Comparison of ENCODE assay signal across 8 cellular contexts in genomic region chr9:6080154-6080716, GRCh38.
DNase-seq lines count a peak whose midpoint lies in the region; ATAC-seq and TF ChIP-seq lines count a peak whose summit lies in the region.

No MANE protein-coding gene starts in this region.

- H3K36me3 ChIP-seq in DND-41 (ENCODE audit: insufficient read depth, low read length), result no peaks in the 10 kb centered on the region
- no peaks in the 10 kb centered on the region for H3K36me3 ChIP-seq in HCT116 (ENCODE audit: control insufficient read depth in 1 of 2, insufficient read depth in 2 of 2, low read length in 2 of 2)
- H3K36me3 ChIP-seq in ascending aorta, result no peaks in the 10 kb centered on the region
- no peaks in the 10 kb centered on the region for H3K36me3 ChIP-seq in right atrium auricular region
- H3K36me3 ChIP-seq in uterus, result no peaks in the 10 kb centered on the region

- H3K9me3 ChIP-seq in DND-41 (ENCODE audit: insufficient read depth, low read length, severe bottlenecking), result no peaks in the 10 kb centered on the region
- H3K9me3 ChIP-seq in HCT116 (ENCODE audit: control insufficient read depth in 1 of 2, insufficient read depth in 1 of 2, low read depth in 1 of 2, low read length in 2 of 2), result no peaks in the 10 kb centered on the region
- H3K9me3 ChIP-seq in ascending aorta, result no peaks in the 10 kb centered on the region
- H3K9me3 ChIP-seq in right atrium auricular region, result no peaks in the 10 kb centered on the region
- H3K9me3 ChIP-seq in uterus, result no peaks in the 10 kb centered on the region

- H3K27ac ChIP-seq in DND-41 (ENCODE audit: low read length), result no peak overlapping the region
- 0 out of 2 replicates have a peak overlapping the region, but pooled peaks have one; percentile 16 for H3K27ac ChIP-seq in HCT116 (ENCODE audit: low read depth, low read length)
- peak overlapping the region; percentile 69 to 74 for H3K27ac ChIP-seq in ascending aorta
- H3K27ac ChIP-seq in right atrium auricular region, result peak overlapping the region; percentile 54 to 72
- peak overlapping the region; percentile 67 to 77 for H3K27ac ChIP-seq in uterus

- RAD21 ChIA-PET in HCT116 (lab: Charles Lee; ENCODE audit: low non-redundant PET in 1 of 2, low total read pairs in 2 of 2, uncharacterized antibody in 2 of 2, unreplicated experiment in 2 of 2), result interaction anchor here (0.6 to 1.5 kb wide), 3 partner anchors 26 to 322 kb away, joined by 3 read pairs; no protein-coding TSS in a partner anchor

- TF ChIP-seq CTCF in DND-41 (IDR thresholded peaks at IDR 0.05; ENCODE audit: borderline replicate concordance, extremely low read depth, low read length, poor library complexity, severe bottlenecking) (no peak), HCT116 (IDR thresholded peaks at IDR 0.05 in 2 of 3, conservative IDR thresholded peaks at IDR 0.05 in 1 of 3; ENCODE audit: borderline replicate concordance in 1 of 3, insufficient read depth in 1 of 3, low read depth in 2 of 3, low read length in 2 of 3) (no peak), ascending aorta (IDR thresholded peaks at IDR 0.05) (peak in 2 of 3 experiments; percentile 13 to 15), right atrium auricular region (IDR thresholded peaks at IDR 0.05) (peak in 1 of 2 donors; percentile 46), uterus (IDR thresholded peaks at IDR 0.05) (peak in 1 of 4 experiments; percentile 28)

- POLR2A ChIA-PET in HCT116 (lab: Charles Lee) (interaction anchor here (0.6 to 1.0 kb wide), 5 partner anchors 11 to 429 kb away, joined by 3 read pairs; a partner anchor contains a TSS), T-cell (lab: Charles Lee) (interaction anchor here (0.6 to 0.7 kb wide), 2 partner anchors 228 to 676 kb away, joined by 3 to 11 read pairs; no protein-coding TSS in a partner anchor)

- H3K4me1 ChIP-seq in DND-41 (ENCODE audit: insufficient read depth, low read length) (no peaks in the 10 kb centered on the region), HCT116 (ENCODE audit: control insufficient read depth in 1 of 2, insufficient read depth in 2 of 2, low read length in 2 of 2) (peaks cover 0 to 16% of the 10 kb centered on the region in 2 experiments; a peak in 3 of 4 replicates), ascending aorta (no peaks in the 10 kb centered on the region), right atrium auricular region (peaks cover 0 to 7% of the 10 kb centered on the region in 2 donors), uterus (no peaks in the 10 kb centered on the region)

- CTCF ChIA-PET in HCT116 (lab: Charles Lee), result interaction anchor here (0.8 to 1.5 kb wide), 3 partner anchors 26 to 226 kb away, joined by 4 to 9 read pairs (median 7); no protein-coding TSS in a partner anchor
- CTCF ChIA-PET in T-cell (lab: Charles Lee), result interaction anchor here (0.6 to 1.3 kb wide), 3 partner anchors 72 to 481 kb away, joined by 3 to 8 read pairs (median 4); a partner anchor contains a TSS

- intact Hi-C loops in HCT116 (cut with micrococcal nuclease) (no loop called here), ascending aorta (cut with DNase I) (loop anchor here (1.0 kb wide), 1 partner anchor 72 kb away; a partner anchor contains a TSS), uterus (cut with DNase I; ENCODE audit: low total_unique reads) (no loop called here)

- H3K4me1 Mint-ChIP-seq in T-cell, result peaks cover 7 to 14% (median 8%) of the 10 kb centered on the region in 3 donors

- no peak for TF ChIP-seq RAD21 in HCT116 (IDR thresholded peaks at IDR 0.05; ENCODE audit: low read depth)

- DNase-seq in DND-41 (peak; percentile 13), HCT116 (ENCODE audit: low read depth, low spot score) (peak; percentile 99), NCI-H128 (lab: John Stamatoyannopoulos, UW; ENCODE audit: unreplicated experiment) (peak; percentile 63), T-cell (peak; percentile 36 to 73 (median 56)), ascending aorta (ENCODE audit: low spot score in 2 of 2) (peak; percentile 75 to 92), right atrium auricular region (ENCODE audit: low spot score) (peak; percentile 87), putamen (ENCODE audit: low spot score) (peak; percentile 66), uterus (peak; percentile 89 to 90)

- no peaks in the 10 kb centered on the region for H3K9me2 ChIP-seq in HCT116 (ENCODE audit: insufficient read depth)

- peaks cover 2 to 4% of the 10 kb centered on the region in 2 donors for H3K27me3 Mint-ChIP-seq in T-cell

- H3K27ac Mint-ChIP-seq in T-cell, result peak overlapping the region; percentile 61 to 87

- no peaks in the 10 kb centered on the region for H3K36me3 Mint-ChIP-seq in T-cell

- no TSS peak for BruUV-seq in HCT116 (replicated peaks; lab: Mats Ljungman, UMichigan)

- no peaks in the 10 kb centered on the region for H4K20me1 ChIP-seq in DND-41 (ENCODE audit: insufficient read depth, low read length)
- H4K20me1 ChIP-seq in HCT116 (ENCODE audit: insufficient read depth), result no peaks in the 10 kb centered on the region

- no peaks in the 10 kb centered on the region for H3K79me2 ChIP-seq in DND-41 (ENCODE audit: insufficient read depth, low read length)
- H3K79me2 ChIP-seq in HCT116 (ENCODE audit: insufficient read depth, low read length), result no peaks in the 10 kb centered on the region

- no peaks in the 10 kb centered on the region for H3K9me3 Mint-ChIP-seq in T-cell

- TF ChIP-seq POLR2A in HCT116 (IDR thresholded peaks at IDR 0.05; ENCODE audit: borderline replicate concordance, extremely low read depth, insufficient read depth, insufficient read length), result no peak
- TF ChIP-seq POLR2A in uterus (IDR thresholded peaks at IDR 0.05), result peak in 1 of 2 donors; percentile 12

- peak overlapping the region; percentile 83 to 88 (median 85) for H3K4me3 Mint-ChIP-seq in T-cell

- H3K4me3 ChIP-seq in DND-41 (ENCODE audit: low read depth in 1 of 2, low read length in 2 of 2) (no peak overlapping the region), HCT116 (replicated peaks in 1 of 2; ENCODE audit: low read depth in 1 of 2, low read length in 2 of 2) (peak overlapping the region; percentile 44 to 53), ascending aorta (peak overlapping the region; percentile 51 to 66), right atrium auricular region (peak overlapping the region; percentile 34 to 51), uterus (peak overlapping the region; percentile 36 to 40)

- H3K9ac ChIP-seq in DND-41 (ENCODE audit: low read depth, low read length) (no peak overlapping the region), HCT116 (ENCODE audit: low read length) (peak overlapping the region; percentile 35; the same call in 1 of the 2 replicates)

- ATAC-seq in DND-41 (ENCODE audit: insufficient read depth, low read depth) (no peak), HCT116 (peak; percentile 95), T-cell (replicated peaks in 1 of 4) (peak; percentile 84 to 94 (median 90))

- H2AFZ ChIP-seq in DND-41 (ENCODE audit: low read depth, low read length) (no peak overlapping the region), HCT116 (ENCODE audit: low read depth, low read length, poor library complexity, severe bottlenecking) (peak overlapping the region; percentile 85)

- H3K4me2 ChIP-seq in DND-41 (ENCODE audit: insufficient read depth, low read length), result no peak overlapping the region
- peak overlapping the region; percentile 89 for H3K4me2 ChIP-seq in HCT116 (ENCODE audit: low read length)

- H3K27me3 ChIP-seq in DND-41 (ENCODE audit: insufficient read depth, low read length, poor library complexity) (no peaks in the 10 kb centered on the region), HCT116 (ENCODE audit: insufficient read depth, low read length) (no peaks in the 10 kb centered on the region), ascending aorta (no peaks in the 10 kb centered on the region), right atrium auricular region (no peaks in the 10 kb centered on the region), uterus (no peaks in the 10 kb centered on the region)

TF ChIP-seq in HCT116, 20 proteins besides CTCF, POLR2A, EP300 and RAD21 (continues in another document):
- TF ChIP-seq ATF3 (IDR thresholded peaks at IDR 0.05), result no peak
- no peak for TF ChIP-seq EZH2 (IDR thresholded peaks at IDR 0.05)
- TF ChIP-seq POLR2AphosphoS5 (IDR thresholded peaks at IDR 0.05; ENCODE audit: low read depth, low read length), result peak; percentile 70
- 0 out of 2 replicates have a peak, but pooled peaks have one; percentile 61 for TF ChIP-seq CBX3 (IDR thresholded peaks at IDR 0.05; ENCODE audit: low read depth)
- TF ChIP-seq SRF (IDR thresholded peaks at IDR 0.05; ENCODE audit: low read depth), result no peak; the same call in 1 of the 2 replicates
- TF ChIP-seq JUND (IDR thresholded peaks at IDR 0.05), result no peak
- peak; percentile 89 for TF ChIP-seq CEBPB (IDR thresholded peaks at IDR 0.05; ENCODE audit: low read depth)
- TF ChIP-seq FOSL1 (IDR thresholded peaks at IDR 0.05; ENCODE audit: low read depth), result no peak
- no peak for TF ChIP-seq ZNF274 (IDR thresholded peaks at IDR 0.05; ENCODE audit: low read depth, low read length)
- no peak for TF ChIP-seq TCF7L2 (IDR thresholded peaks at IDR 0.05; ENCODE audit: borderline replicate concordance, extremely low read depth, insufficient read depth, insufficient read length)
- TF ChIP-seq MAX (IDR thresholded peaks at IDR 0.05), result peak; percentile 34; the same call in 1 of the 2 replicates
- TF ChIP-seq ZBTB33 (IDR thresholded peaks at IDR 0.05; ENCODE audit: extremely low read depth, insufficient replicate concordance, low read length), result no peak
- TF ChIP-seq SIN3A (IDR thresholded peaks at IDR 0.05; ENCODE audit: low read depth), result peak; percentile 71
- no peak for TF ChIP-seq EGR1 (IDR thresholded peaks at IDR 0.05; ENCODE audit: low read depth)

Comparison
In these comparisons a context has a peak if more than half of its experiments do, and no peak if none do; other contexts are left out.
1. DNase-seq: peak in every context shown above with its lines; median percentile 99 in HCT116; 90 in uterus; 87 in right atrium auricular region; 84 in ascending aorta; 66 in putamen; 63 in NCI-H128; 56 in T-cell; 13 in DND-41.
2. H3K4me3 ChIP-seq: peak in HCT116 (2 of 2), ascending aorta (2 of 2), right atrium auricular region (2 of 2) and uterus (2 of 2); none in DND-41 (0 of 2).
3. CTCF ChIP-seq: peak in ascending aorta (2 of 3); none in DND-41 (single experiment) and HCT116 (0 of 3).